In the genomic region with DNA sequence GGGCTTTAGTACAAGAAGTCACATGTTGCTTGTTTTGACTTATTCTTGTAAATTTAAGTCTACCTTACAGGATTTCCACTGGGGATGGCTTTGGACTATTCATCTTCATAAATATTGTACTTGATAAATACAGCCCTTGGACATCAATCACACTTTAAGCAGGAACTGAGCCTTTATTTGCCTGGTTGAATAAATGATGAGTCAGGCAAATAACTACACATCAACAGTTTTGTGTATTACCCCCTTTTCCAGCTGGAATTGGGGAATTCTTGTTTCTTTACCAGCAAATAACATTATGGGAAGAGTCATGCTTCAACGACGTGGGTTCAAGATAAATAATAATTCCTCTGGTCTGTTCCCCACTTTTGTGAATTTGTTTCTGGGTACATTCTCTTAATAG, we compare ENCODE assay signal across 26 cellular contexts.
"Had no signal": no experiment of that assay in that cellular context is flagged by ENCODE, and none has a peak within 500 bp of the region (broad histone marks: within the 10 kb centered on the region; RNA-seq: fewer than 3 reads in every experiment).

No MANE protein-coding gene starts in this region.

- ATAC-seq: activated CD4-positive, alpha-beta T cell treated with anti-CD3 and anti-CD28 coated beads for 36 hours; activated CD8-positive, alpha-beta memory T cell treated with anti-CD3 and anti-CD28 coated beads, Interleukin-2, amount 10 ng/mL, durations not matched to agents 7 days and 5 days; activated CD8-positive, alpha-beta T cell treated with anti-CD3 and anti-CD28 coated beads, Interleukin-2, amount 10 ng/mL, durations not matched to agents 7 days and 5 days; activated naive CD4-positive, alpha-beta T cell treated with anti-CD3 and anti-CD28 coated beads, Interleukin-2, amount 50 U/mL, for 72 hours; esophagus mucosa had no signal

- H3K9me3 ChIP-seq: ascending aorta, breast epithelium, colonic mucosa had no signal

- H3K4me1 ChIP-seq: ascending aorta, breast epithelium, colonic mucosa had no signal

- DNase-seq: activated CD4-positive, alpha-beta memory T cell treated with anti-CD3 and anti-CD28 coated beads for 36 hours; activated CD4-positive, alpha-beta T cell treated with anti-CD3 and anti-CD28 coated beads for 36 hours; activated CD4-positive, alpha-beta T cell treated with anti-CD3 and anti-CD28 coated beads, Interleukin-2, amount 10 ng/mL, durations not matched to agents 24 days and 14 days; activated CD4-positive, CD25-positive, alpha-beta regulatory T cell; activated CD4-positive, CD25-positive, alpha-beta regulatory T cell treated with anti-CD3 and anti-CD28 coated beads, Interleukin-2, amount 50 U/mL, for 72 hours; activated CD8-positive, alpha-beta memory T cell treated with anti-CD3 and anti-CD28 coated beads, Interleukin-2, amount 10 ng/mL, durations not matched to agents 7 days and 5 days; activated CD8-positive, alpha-beta memory T cell treated with anti-CD3 and anti-CD28 coated beads, Interleukin-2, amount 50 U/mL, for 4 hours; activated CD8-positive, alpha-beta T cell treated with anti-CD3 and anti-CD28 coated beads, Interleukin-2, amount 10 ng/mL, durations not matched to agents 7 days and 5 days; activated effector memory CD4-positive, alpha-beta T cell treated with anti-CD3 and anti-CD28 coated beads, Interleukin-2, amount 50 U/mL, for 16 hours; activated naive CD4-positive, alpha-beta T cell treated with anti-CD3 and anti-CD28 coated beads, Interleukin-2, amount 10 ng/mL, durations not matched to agents 7 days and 5 days; activated naive CD8-positive, alpha-beta T cell treated with anti-CD3 and anti-CD28 coated beads, Interleukin-2, amount 10 ng/mL, durations not matched to agents 7 days and 5 days; activated T-cell treated with anti-CD3 and anti-CD28 coated beads, Interleukin-2, amount 50 U/mL, for 1 hour; activated T-cell treated with anti-CD3 and anti-CD28 coated beads, Interleukin-2, amount 50 U/mL, for 48 hours; central memory CD4-positive, alpha-beta T cell; cerebellar nuclear complex; colonic mucosa; effector memory CD4-positive, alpha-beta T cell; endodermal cell; foreskin fibroblast; head of caudate nucleus; T-helper 2 cell had no signal

- H3K27ac ChIP-seq: ascending aorta, breast epithelium, cardiac muscle cell, colonic mucosa had no signal

- H3K27me3 ChIP-seq: ascending aorta, breast epithelium, cardiac muscle cell, colonic mucosa had no signal

- H3K4me3 ChIP-seq: ascending aorta, breast epithelium, cardiac muscle cell, colonic mucosa had no signal

- H3K36me3 ChIP-seq: breast epithelium, cardiac muscle cell, colonic mucosa had no signal
